19 cellular contexts compared by ENCODE assay signal in the genomic region with DNA sequence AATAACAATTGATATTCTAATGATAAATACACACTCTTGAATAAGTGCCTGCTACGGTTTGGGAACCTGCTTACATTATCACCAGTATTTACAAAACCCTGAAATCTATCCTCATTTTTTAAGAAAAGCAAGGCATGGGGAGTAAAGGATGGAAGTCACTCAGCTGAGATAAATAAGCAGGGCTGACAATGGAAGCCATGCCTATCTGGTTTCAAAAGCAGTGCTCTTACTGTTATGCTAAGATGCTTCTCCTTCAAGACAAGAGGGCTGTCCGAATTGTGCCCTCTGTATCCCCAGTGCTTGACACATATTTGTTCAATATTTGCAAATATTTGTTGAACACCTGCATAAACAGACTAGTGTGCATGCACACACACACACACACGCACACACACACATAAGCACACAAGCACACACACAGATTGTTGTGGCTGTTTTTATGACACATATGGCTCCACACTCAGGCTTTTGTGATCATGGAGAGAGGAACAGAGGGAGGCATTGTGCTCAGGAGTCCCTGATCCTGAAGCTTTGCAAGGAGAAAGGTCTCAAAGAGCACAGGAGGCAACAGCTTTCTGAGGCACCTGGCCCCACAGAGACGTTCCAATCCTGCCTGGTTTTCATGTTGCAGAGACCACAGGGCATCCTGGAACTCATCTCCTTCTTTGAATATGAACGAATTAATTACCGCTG.
"Had no signal": no experiment of that assay in that cellular context is flagged by ENCODE, and none has a peak within 500 bp of the region (broad histone marks: within the 10 kb centered on the region; RNA-seq: fewer than 3 reads in every experiment).

No MANE protein-coding gene starts in this region.

- H3K4me1 ChIP-seq: gastrocnemius medialis, lower lobe of right lung, suprapubic skin had no signal

- H3K4me3 ChIP-seq: ascending aorta, dorsolateral prefrontal cortex, gastrocnemius medialis, heart right ventricle, lower lobe of right lung, suprapubic skin had no signal

- DNase-seq: activated CD4-positive, alpha-beta T cell treated with anti-CD3 and anti-CD28 coated beads, Interleukin-2, amount 50 U/mL, for 48 hours; activated naive CD4-positive, alpha-beta T cell treated with anti-CD3 and anti-CD28 coated beads, Interleukin-2, amount 10 ng/mL, durations not matched to agents 7 days and 5 days; activated T-cell treated with anti-CD3 and anti-CD28 coated beads, Interleukin-2, amount 50 U/mL, for 1 hour; dorsolateral prefrontal cortex; endodermal cell; erythroblast; gastrocnemius medialis; heart right ventricle; left cardiac atrium; lower lobe of right lung; retina; small intestine had no signal

- H3K36me3 ChIP-seq: ascending aorta, gastrocnemius medialis, heart right ventricle, lower lobe of right lung, neutrophil, suprapubic skin had no signal

- ATAC-seq: gastrocnemius medialis, heart right ventricle, left cardiac atrium, lower lobe of right lung had no signal

- H3K4me3 Mint-ChIP-seq: activated naive CD4-positive, alpha-beta T cell treated with anti-CD3 and anti-CD28 coated beads, Interleukin-2, amount 10 ng/mL, durations not matched to agents 7 days and 5 days; endodermal cell; mesothelial cell of epicardium; stimulated activated naive CD8-positive, alpha-beta T cell treated with anti-CD3 and anti-CD28 coated beads, Interleukin-15, Interleukin-2, amounts not matched to agents 100 ng/mL and 50 ng/mL, for 24 hours; type B pancreatic cell had no signal

- H3K27me3 ChIP-seq: ascending aorta, dorsolateral prefrontal cortex, gastrocnemius medialis, heart right ventricle, suprapubic skin had no signal

- H3K9me3 ChIP-seq: ascending aorta, gastrocnemius medialis, lower lobe of right lung, neutrophil had no signal

- H3K9me3 Mint-ChIP-seq: activated naive CD4-positive, alpha-beta T cell treated with anti-CD3 and anti-CD28 coated beads, Interleukin-2, amount 10 ng/mL, durations not matched to agents 7 days and 5 days; activated T-helper 2 cell treated with anti-CD3 and anti-CD28 coated beads, Interferon-gamma antibody, Interleukin-2, Interleukin-4, amounts not matched to agents 10 μg/mL and 5 μg/mL and 100 μg/mL, durations not matched to agents 14 hours and 24 hours and 36 hours; endodermal cell; stimulated activated naive CD8-positive, alpha-beta T cell treated with anti-CD3 and anti-CD28 coated beads, Interleukin-15, Interleukin-2, amounts not matched to agents 100 ng/mL and 50 ng/mL, for 24 hours; type B pancreatic cell had no signal

- H3K27me3 Mint-ChIP-seq: activated naive CD4-positive, alpha-beta T cell treated with anti-CD3 and anti-CD28 coated beads, Interleukin-2, amount 10 ng/mL, durations not matched to agents 7 days and 5 days; stimulated activated naive CD8-positive, alpha-beta T cell treated with anti-CD3 and anti-CD28 coated beads, Interleukin-15, Interleukin-2, amounts not matched to agents 100 ng/mL and 50 ng/mL, for 24 hours had no signal

- H3K27ac ChIP-seq: ascending aorta, dorsolateral prefrontal cortex, gastrocnemius medialis, heart right ventricle, lower lobe of right lung, neutrophil, suprapubic skin had no signal

- H3K4me1 Mint-ChIP-seq: activated naive CD4-positive, alpha-beta T cell treated with anti-CD3 and anti-CD28 coated beads, Interleukin-2, amount 10 ng/mL, durations not matched to agents 7 days and 5 days had no signal

- H3K27ac Mint-ChIP-seq: activated naive CD4-positive, alpha-beta T cell treated with anti-CD3 and anti-CD28 coated beads, Interleukin-2, amount 10 ng/mL, durations not matched to agents 7 days and 5 days; activated T-helper 2 cell treated with anti-CD3 and anti-CD28 coated beads, Interferon-gamma antibody, Interleukin-2, Interleukin-4, amounts not matched to agents 10 μg/mL and 5 μg/mL and 100 μg/mL, durations not matched to agents 14 hours and 24 hours and 36 hours; endodermal cell; stimulated activated naive CD8-positive, alpha-beta T cell treated with anti-CD3 and anti-CD28 coated beads, Interleukin-15, Interleukin-2, amounts not matched to agents 100 ng/mL and 50 ng/mL, for 24 hours; type B pancreatic cell had no signal

- H3K36me3 Mint-ChIP-seq: activated naive CD4-positive, alpha-beta T cell treated with anti-CD3 and anti-CD28 coated beads, Interleukin-2, amount 10 ng/mL, durations not matched to agents 7 days and 5 days; type B pancreatic cell had no signal
